25 cellular contexts compared by ENCODE assay signal in genomic region chr13:59514316-59514715, GRCh38.
"Had no signal": no experiment of that assay in that cellular context is flagged by ENCODE, and none has a peak within 500 bp of the region (broad histone marks: within the 10 kb centered on the region; RNA-seq: fewer than 3 reads in every experiment).

No MANE protein-coding gene starts in this region.

- DNase-seq: activated B cell treated with CpG ODN at 0.5 μM for 24 hours; activated CD4-positive, alpha-beta T cell treated with anti-CD3 and anti-CD28 coated beads for 48 hours; activated CD4-positive, alpha-beta T cell treated with anti-CD3 and anti-CD28 coated beads, Interleukin-2, amount 50 U/mL, for 1 hour; activated CD4-positive, alpha-beta T cell treated with anti-CD3 and anti-CD28 coated beads, Interleukin-2, amount 50 U/mL, for 48 hours; activated CD8-positive, alpha-beta memory T cell treated with anti-CD3 and anti-CD28 coated beads for 24 hours; activated CD8-positive, alpha-beta T cell treated with anti-CD3 and anti-CD28 coated beads for 36 hours; activated effector memory CD4-positive, alpha-beta T cell treated with anti-CD3 and anti-CD28 coated beads, Interleukin-2, amount 50 U/mL, for 16 hours; activated naive CD4-positive, alpha-beta T cell treated with anti-CD3 and anti-CD28 coated beads, Interleukin-2, amount 10 ng/mL, durations not matched to agents 7 days and 5 days; activated naive CD8-positive, alpha-beta T cell treated with anti-CD3 and anti-CD28 coated beads, Interleukin-2, amount 10 ng/mL, durations not matched to agents 7 days and 5 days; activated T-cell treated with anti-CD3 and anti-CD28 coated beads, Interleukin-2, amount 50 U/mL, for 4 hours; anterior cingulate cortex; effector memory CD4-positive, alpha-beta T cell; foreskin fibroblast; head of caudate nucleus; T-helper 1 cell; T-helper 17 cell; T1000; WERI-Rb-1 had no signal

- H3K9me3 Mint-ChIP-seq: activated B cell treated with CpG ODN at 0.5 μM for 24 hours; activated CD8-positive, alpha-beta T cell treated with anti-CD3 and anti-CD28 coated beads for 36 hours; activated naive CD4-positive, alpha-beta T cell treated with anti-CD3 and anti-CD28 coated beads, Interleukin-2, amount 10 ng/mL, durations not matched to agents 7 days and 5 days; activated naive CD8-positive, alpha-beta T cell treated with anti-CD3 and anti-CD28 coated beads, Interleukin-2, amount 10 ng/mL, durations not matched to agents 7 days and 5 days; activated T-cell treated with anti-CD3 and anti-CD28 coated beads, Interleukin-2, amount 50 U/mL, for 4 hours; activated T-helper 1 cell treated with anti-CD3 and anti-CD28 coated beads, Interleukin-12 subunit alpha, Interleukin-12 subunit beta, Interleukin-2, Interleukin-4 antibody, amounts not matched to agents 30 ng/mL and 10 ng/mL and 1 ng/mL, durations not matched to agents 14 hours and 24 hours and 36 hours; activated T-helper 2 cell treated with anti-CD3 and anti-CD28 coated beads, Interferon-gamma antibody, Interleukin-2, Interleukin-4, amounts not matched to agents 10 μg/mL and 5 μg/mL and 100 μg/mL, durations not matched to agents 14 hours and 24 hours and 36 hours; dendritic cell treated with granulocyte-macrophage colony-stimulating factor and Interleukin-4, amounts not matched to agents 40 ng/mL and 50 ng/mL, for 4 days; T-helper 2 cell treated with Interferon-gamma antibody and Interleukin-4, amounts not matched to agents 5 μg/mL and 100 μg/mL, for 36 hours had no signal

- H3K36me3 Mint-ChIP-seq: activated naive CD4-positive, alpha-beta T cell treated with anti-CD3 and anti-CD28 coated beads, Interleukin-2, amount 10 ng/mL, durations not matched to agents 7 days and 5 days; activated naive CD4-positive, alpha-beta T cell treated with anti-CD3 and anti-CD28 coated beads, Interleukin-2, amount 50 U/mL, for 72 hours; activated naive CD8-positive, alpha-beta T cell treated with anti-CD3 and anti-CD28 coated beads, Interleukin-2, amount 10 ng/mL, durations not matched to agents 7 days and 5 days had no signal

- H3K4me1 Mint-ChIP-seq: activated B cell treated with CpG ODN at 0.5 μM for 24 hours; activated naive CD4-positive, alpha-beta T cell treated with anti-CD3 and anti-CD28 coated beads, Interleukin-2, amount 10 ng/mL, durations not matched to agents 7 days and 5 days; activated naive CD8-positive, alpha-beta T cell treated with anti-CD3 and anti-CD28 coated beads, Interleukin-2, amount 10 ng/mL, durations not matched to agents 7 days and 5 days; T-helper 17 cell had no signal

- H3K27me3 ChIP-seq: dorsolateral prefrontal cortex had no signal

- H3K4me3 Mint-ChIP-seq: activated B cell treated with CpG ODN at 0.5 μM for 24 hours; activated CD8-positive, alpha-beta T cell treated with anti-CD3 and anti-CD28 coated beads for 36 hours; activated naive CD4-positive, alpha-beta T cell treated with anti-CD3 and anti-CD28 coated beads, Interleukin-2, amount 10 ng/mL, durations not matched to agents 7 days and 5 days; activated naive CD8-positive, alpha-beta T cell treated with anti-CD3 and anti-CD28 coated beads, Interleukin-2, amount 10 ng/mL, durations not matched to agents 7 days and 5 days; activated T-cell treated with anti-CD3 and anti-CD28 coated beads, Interleukin-2, amount 50 U/mL, for 4 hours; activated T-helper 1 cell treated with anti-CD3 and anti-CD28 coated beads, Interleukin-12 subunit alpha, Interleukin-12 subunit beta, Interleukin-2, Interleukin-4 antibody, amounts not matched to agents 30 ng/mL and 10 ng/mL and 1 ng/mL, durations not matched to agents 14 hours and 24 hours and 36 hours; dendritic cell treated with granulocyte-macrophage colony-stimulating factor and Interleukin-4, amounts not matched to agents 40 ng/mL and 50 ng/mL, for 4 days; T-helper 17 cell; T-helper 2 cell treated with Interferon-gamma antibody and Interleukin-4, amounts not matched to agents 5 μg/mL and 100 μg/mL, for 36 hours had no signal

- H3K27ac ChIP-seq: coronary artery, WERI-Rb-1 had no signal

- H3K27me3 Mint-ChIP-seq: activated B cell treated with CpG ODN at 0.5 μM for 24 hours; activated CD8-positive, alpha-beta T cell treated with anti-CD3 and anti-CD28 coated beads for 36 hours; activated naive CD4-positive, alpha-beta T cell treated with anti-CD3 and anti-CD28 coated beads, Interleukin-2, amount 10 ng/mL, durations not matched to agents 7 days and 5 days; activated naive CD8-positive, alpha-beta T cell treated with anti-CD3 and anti-CD28 coated beads, Interleukin-2, amount 10 ng/mL, durations not matched to agents 7 days and 5 days; dendritic cell treated with granulocyte-macrophage colony-stimulating factor and Interleukin-4, amounts not matched to agents 40 ng/mL and 50 ng/mL, for 4 days; T-helper 17 cell had no signal

- H3K4me3 ChIP-seq: coronary artery, dorsolateral prefrontal cortex had no signal

- H3K27ac Mint-ChIP-seq: activated B cell treated with CpG ODN at 0.5 μM for 24 hours; activated CD8-positive, alpha-beta T cell treated with anti-CD3 and anti-CD28 coated beads for 36 hours; activated naive CD4-positive, alpha-beta T cell treated with anti-CD3 and anti-CD28 coated beads, Interleukin-2, amount 10 ng/mL, durations not matched to agents 7 days and 5 days; activated naive CD4-positive, alpha-beta T cell treated with anti-CD3 and anti-CD28 coated beads, Interleukin-2, amount 50 U/mL, for 72 hours; activated naive CD8-positive, alpha-beta T cell treated with anti-CD3 and anti-CD28 coated beads, Interleukin-2, amount 10 ng/mL, durations not matched to agents 7 days and 5 days; activated T-helper 1 cell treated with anti-CD3 and anti-CD28 coated beads, Interleukin-12 subunit alpha, Interleukin-12 subunit beta, Interleukin-2, Interleukin-4 antibody, amounts not matched to agents 30 ng/mL and 10 ng/mL and 1 ng/mL, durations not matched to agents 14 hours and 24 hours and 36 hours; activated T-helper 2 cell treated with anti-CD3 and anti-CD28 coated beads, Interferon-gamma antibody, Interleukin-2, Interleukin-4, amounts not matched to agents 10 μg/mL and 5 μg/mL and 100 μg/mL, durations not matched to agents 14 hours and 24 hours and 36 hours; dendritic cell treated with granulocyte-macrophage colony-stimulating factor and Interleukin-4, amounts not matched to agents 40 ng/mL and 50 ng/mL, for 4 days; T-helper 17 cell; T-helper 2 cell treated with Interferon-gamma antibody and Interleukin-4, amounts not matched to agents 5 μg/mL and 100 μg/mL, for 36 hours had no signal

- H3K36me3 ChIP-seq: WERI-Rb-1 had no signal
